ENCODE assay signal across 15 cellular contexts in genomic region chr9:31807574-31808256, GRCh38.
DNase-seq lines count a peak whose midpoint lies in the region; ATAC-seq and TF ChIP-seq lines count a peak whose summit lies in the region.
"Had no signal": no experiment of that assay in that cellular context is flagged by ENCODE, and none has a peak within 500 bp of the region (broad histone marks: within the 10 kb centered on the region; RNA-seq: fewer than 3 reads in every experiment).

No MANE protein-coding gene starts in this region.

- CTCF ChIA-PET in HEK293T (lab: Yijun Ruan, JAX), result no interaction called here
- CTCF ChIA-PET in CD4-positive, alpha-beta memory T cell (lab: Charles Lee; ENCODE audit: partially characterized antibody), result no interaction called here

- 51% methylated on average over 17 of the region's 17 CpGs for WGBS in mesenchymal stem cell

- H3K23ac ChIP-seq in mesenchymal stem cell (ENCODE audit: low read length in 2 of 2), result no peak overlapping the region

- H3K18ac ChIP-seq in mesenchymal stem cell (ENCODE audit: low read depth in 1 of 2, low read length in 2 of 2), result no peak overlapping the region

- H3K27ac ChIP-seq in VCaP (no peak overlapping the region), mesenchymal stem cell (ENCODE audit: low read length, poor library complexity, severe bottlenecking) (no peak overlapping the region)
- H3K27ac ChIP-seq in CD4-positive, alpha-beta memory T cell (ENCODE audit: low read depth, low read length), result no peak overlapping the region
- H3K27ac ChIP-seq: upper lobe of left lung had no signal

- H3K9me3 Mint-ChIP-seq in CD4-positive, alpha-beta memory T cell, result no peaks in the 10 kb centered on the region
- H3K9me3 Mint-ChIP-seq: activated naive CD8-positive, alpha-beta T cell treated with anti-CD3 and anti-CD28 coated beads, Interleukin-2, amount 10 ng/mL, durations not matched to agents 7 days and 5 days; central memory CD8-positive, alpha-beta T cell had no signal

- POLR2A ChIA-PET in HEK293T (lab: Yijun Ruan, JAX), result no interaction called here
- POLR2A ChIA-PET in CD4-positive, alpha-beta memory T cell (lab: Charles Lee; ENCODE audit: partially characterized antibody), result no interaction called here

- H3K4me3 ChIP-seq in mesenchymal stem cell (ENCODE audit: insufficient read depth in 1 of 2, low read depth in 1 of 2, low read length in 2 of 2), result peak overlapping the region in 1 of 2 experiments; percentile 33
- no peak overlapping the region for H3K4me3 ChIP-seq in CD4-positive, alpha-beta memory T cell (ENCODE audit: low read length in 2 of 2)
- H3K4me3 ChIP-seq: upper lobe of left lung had no signal

- H3K27me3 Mint-ChIP-seq in CD4-positive, alpha-beta memory T cell, result peaks cover 1 to 14% of the 10 kb centered on the region in 2 donors

- no peaks in the 10 kb centered on the region for H3K36me3 ChIP-seq in mesenchymal stem cell (ENCODE audit: control insufficient read depth in 1 of 2, insufficient read depth in 2 of 2, low read depth in 1 of 2, low read length in 2 of 2)
- H3K36me3 ChIP-seq in CD4-positive, alpha-beta memory T cell (ENCODE audit: insufficient read depth, low read length), result no peaks in the 10 kb centered on the region
- H3K36me3 ChIP-seq: upper lobe of left lung had no signal

- H2AFZ ChIP-seq in mesenchymal stem cell (ENCODE audit: low read depth, low read length), result peak overlapping the region; percentile 42

- no peak overlapping the region for H3K14ac ChIP-seq in mesenchymal stem cell (ENCODE audit: low read length in 2 of 2)

- H2BK5ac ChIP-seq in mesenchymal stem cell (ENCODE audit: low read depth, low read length, poor library complexity, severe bottlenecking), result no peak overlapping the region

- no peak overlapping the region for H3K27ac Mint-ChIP-seq in CD4-positive, alpha-beta memory T cell
- H3K27ac Mint-ChIP-seq: activated naive CD8-positive, alpha-beta T cell treated with anti-CD3 and anti-CD28 coated beads, Interleukin-2, amount 10 ng/mL, durations not matched to agents 7 days and 5 days had no signal

- H2AK5ac ChIP-seq in mesenchymal stem cell (ENCODE audit: low read length, severe bottlenecking), result no peak overlapping the region

- no peaks in the 10 kb centered on the region for H3K36me3 Mint-ChIP-seq in CD4-positive, alpha-beta memory T cell
- H3K36me3 Mint-ChIP-seq: activated naive CD8-positive, alpha-beta T cell treated with anti-CD3 and anti-CD28 coated beads, Interleukin-2, amount 10 ng/mL, durations not matched to agents 7 days and 5 days had no signal

- H3K9ac ChIP-seq in mesenchymal stem cell (ENCODE audit: low read length), result no peak overlapping the region

- intact Hi-C loops in CD4-positive, alpha-beta memory T cell (cut with micrococcal nuclease), result no loop called here

- no peak overlapping the region for H3K4me2 ChIP-seq in mesenchymal stem cell (ENCODE audit: low read length, poor library complexity, severe bottlenecking)

- H2BK12ac ChIP-seq in mesenchymal stem cell (ENCODE audit: low read length in 2 of 2), result no peak overlapping the region

- no peak overlapping the region for H4K8ac ChIP-seq in mesenchymal stem cell (ENCODE audit: low read length)

- H3K4me3 Mint-ChIP-seq in CD4-positive, alpha-beta memory T cell, result no peak overlapping the region
- H3K4me3 Mint-ChIP-seq: activated naive CD8-positive, alpha-beta T cell treated with anti-CD3 and anti-CD28 coated beads, Interleukin-2, amount 10 ng/mL, durations not matched to agents 7 days and 5 days; central memory CD8-positive, alpha-beta T cell had no signal

- DNase-seq in DMS114 treated with DMSO at 0.1 percent for 48 hours (lab: John Stamatoyannopoulos, UW; ENCODE audit: unreplicated experiment) (peak; percentile 8), HEK293T (ENCODE audit: extremely low spot score) (peak; percentile 8), mesenchymal stem cell (no peak), AG08395 (ENCODE audit: low spot score) (no peak), Kasumi-1 (lab: John Stamatoyannopoulos, UW) (no peak)
- DNase-seq in CD4-positive, alpha-beta memory T cell, result no peak
- DNase-seq: activated naive CD8-positive, alpha-beta T cell treated with anti-CD3 and anti-CD28 coated beads, Interleukin-2, amount 10 ng/mL, durations not matched to agents 7 days and 5 days; EL; left cardiac atrium; stimulated activated CD4-positive, alpha-beta T cell treated with anti-CD3 and anti-CD28 coated beads, Interleukin-2, amount 100 ng/mL, for 24 hours; stimulated activated CD8-positive, alpha-beta memory T cell treated with anti-CD3 and anti-CD28 coated beads, Interleukin-4, amount 100 ng/mL, for 48 hours had no signal

- H4K91ac ChIP-seq in mesenchymal stem cell (ENCODE audit: low read length), result no peak overlapping the region

- H3K4ac ChIP-seq in mesenchymal stem cell (ENCODE audit: low read depth in 1 of 2, low read length in 2 of 2), result no peak overlapping the region

- peaks cover 1% of the 10 kb centered on the region for H3K4me1 ChIP-seq in mesenchymal stem cell (ENCODE audit: control insufficient read depth, insufficient read depth, low read depth, low read length)
- H3K4me1 ChIP-seq in CD4-positive, alpha-beta memory T cell (ENCODE audit: insufficient read depth, low read length), result no peaks in the 10 kb centered on the region
- H3K4me1 ChIP-seq: upper lobe of left lung had no signal

- no peaks in the 10 kb centered on the region for H3K4me1 Mint-ChIP-seq in CD4-positive, alpha-beta memory T cell
- H3K4me1 Mint-ChIP-seq: activated naive CD8-positive, alpha-beta T cell treated with anti-CD3 and anti-CD28 coated beads, Interleukin-2, amount 10 ng/mL, durations not matched to agents 7 days and 5 days; central memory CD8-positive, alpha-beta T cell had no signal

- peak; percentile 52 for TF ChIP-seq CTCF in VCaP (conservative IDR thresholded peaks at IDR 0.05)

- no peaks in the 10 kb centered on the region for H3K79me1 ChIP-seq in mesenchymal stem cell (replicated peaks; ENCODE audit: low read length, poor library complexity, severe bottlenecking)

- H2BK120ac ChIP-seq in mesenchymal stem cell (ENCODE audit: low read depth, low read length), result no peak overlapping the region

- no peak for ATAC-seq in HG03378 (IDR thresholded peaks at IDR 0.05; ENCODE audit: unreplicated experiment)
- ATAC-seq: left cardiac atrium had no signal

- no peaks in the 10 kb centered on the region for H3K27me3 ChIP-seq in mesenchymal stem cell (ENCODE audit: control insufficient read depth in 1 of 2, insufficient read depth in 1 of 2, low read length in 2 of 2)
- no peaks in the 10 kb centered on the region for H3K27me3 ChIP-seq in CD4-positive, alpha-beta memory T cell (ENCODE audit: insufficient read depth, low read length)
- H3K27me3 ChIP-seq: upper lobe of left lung had no signal

- no peaks in the 10 kb centered on the region for H3K9me3 ChIP-seq in mesenchymal stem cell (ENCODE audit: control insufficient read depth, low read length)
- no peaks in the 10 kb centered on the region for H3K9me3 ChIP-seq in CD4-positive, alpha-beta memory T cell (ENCODE audit: control insufficient read depth in 1 of 2, low read length in 2 of 2)
- H3K9me3 ChIP-seq: upper lobe of left lung had no signal

- no peak overlapping the region for H2BK15ac ChIP-seq in mesenchymal stem cell (ENCODE audit: low read depth, poor library complexity, severe bottlenecking)

TF ChIP-seq in HEK293T, 16 proteins besides CTCF, POLR2A, EP300 and RAD21:
- TF ChIP-seq HDGF (IDR thresholded peaks at IDR 0.05; ENCODE audit: borderline replicate concordance) (no peak), SP1 (IDR thresholded peaks at IDR 0.05) (no peak), ELF4 (IDR thresholded peaks at IDR 0.05) (no peak), ZNF384 (IDR thresholded peaks at IDR 0.05) (no peak), PKNOX1 (IDR thresholded peaks at IDR 0.05) (no peak), ARNT (IDR thresholded peaks at IDR 0.05) (no peak), SUZ12 (IDR thresholded peaks at IDR 0.05) (no peak), TARDBP (IDR thresholded peaks at IDR 0.05) (no peak), FOXK2 (IDR thresholded peaks at IDR 0.05) (no peak), LEF1 (IDR thresholded peaks at IDR 0.05; ENCODE audit: borderline replicate concordance) (no peak), CTBP1 (IDR thresholded peaks at IDR 0.05; ENCODE audit: borderline replicate concordance) (no peak), FOXA1 (IDR thresholded peaks at IDR 0.05) (no peak), L3MBTL2 (conservative IDR thresholded peaks at IDR 0.05) (no peak), BHLHE40 (IDR thresholded peaks at IDR 0.05; ENCODE audit: borderline replicate concordance) (no peak), FOXM1 (IDR thresholded peaks at IDR 0.05; ENCODE audit: borderline replicate concordance) (no peak)

Comparison
In these comparisons a context has a peak if more than half of its experiments do, and no peak if none do; other contexts are left out.
1. DNase-seq: peak in DMS114 treated with DMSO at 0.1 percent for 48 hours (single experiment) and HEK293T (single experiment); none in mesenchymal stem cell (single experiment), AG08395 (single experiment), CD4-positive, alpha-beta memory T cell (0 of 5) and Kasumi-1 (0 of 2).